Comparison of ENCODE assay signal across 12 cellular contexts in the genomic region with DNA sequence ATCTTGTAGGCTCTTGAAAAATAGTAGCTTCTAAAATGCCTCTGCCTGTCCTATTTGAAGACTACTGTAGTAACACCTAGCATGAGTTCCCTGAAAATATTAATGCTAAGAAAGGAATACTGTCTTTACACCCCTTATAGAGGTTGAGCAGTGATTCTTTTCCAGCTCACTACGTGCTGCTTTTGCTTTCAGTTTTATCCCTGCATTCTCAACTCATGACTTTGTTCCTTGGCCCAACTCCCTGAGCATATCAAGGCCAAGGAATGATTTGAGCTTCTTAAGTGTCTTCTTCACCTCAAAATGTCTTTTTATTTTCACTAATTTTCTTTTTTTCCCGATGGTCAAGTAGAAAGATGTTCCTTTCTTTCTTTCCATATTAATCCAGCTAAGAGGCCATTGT. TPM values are rescaled to one million over a fixed set of nuclear protein-coding genes. Genes with fewer than 3 reads are reported as not detected.
DNase-seq lines count a peak whose midpoint lies in the region; ATAC-seq and TF ChIP-seq lines count a peak whose summit lies in the region.
"Had no signal": no experiment of that assay in that cellular context is flagged by ENCODE, and none has a peak within 500 bp of the region (broad histone marks: within the 10 kb centered on the region; RNA-seq: fewer than 3 reads in every experiment).

No MANE protein-coding gene starts in this region.

- TF ChIP-seq POLR2A in heart left ventricle (IDR thresholded peaks at IDR 0.05) = no peak

- no peak overlapping the region for H2AK5ac ChIP-seq in neuronal stem cell (ENCODE audit: low read depth, low read length)

- H2BK12ac ChIP-seq in neuronal stem cell (ENCODE audit: low read length) = no peak overlapping the region

- H2BK5ac ChIP-seq in neuronal stem cell (ENCODE audit: low read length) = no peak overlapping the region

- H3K4me1 Mint-ChIP-seq in T-helper 17 cell = peaks cover 8% of the 10 kb centered on the region

- intact Hi-C loops in heart left ventricle (cut with DNase I) = no loop called here

- H2AFZ ChIP-seq in neuronal stem cell (ENCODE audit: low read length) = no peak overlapping the region

- no peak overlapping the region for H3K23ac ChIP-seq in neuronal stem cell (ENCODE audit: low read depth, low read length, poor library complexity)

- peaks cover 46% of the 10 kb centered on the region for H3K27me3 Mint-ChIP-seq in T-helper 17 cell

- H4K91ac ChIP-seq in neuronal stem cell (ENCODE audit: low read depth, low read length, poor library complexity) = no peak overlapping the region

- no peak overlapping the region for H2BK15ac ChIP-seq in neuronal stem cell (ENCODE audit: low read length)

- peaks cover 5% of the 10 kb centered on the region for H3K36me3 Mint-ChIP-seq in T-helper 17 cell (ENCODE audit: low read depth)

- peak overlapping the region in 6 of 12 donors; percentile 17 to 87 (median 34) for H3K27ac ChIP-seq in heart left ventricle
- no peak overlapping the region for H3K27ac ChIP-seq in neuronal stem cell (replicated peaks; ENCODE audit: low read length)
- H3K27ac ChIP-seq: epithelial cell of prostate had no signal

- ATAC-seq in T-helper 17 cell = no peak
- ATAC-seq in heart left ventricle = peak in 3 of 4 donors; percentile 39 to 69 (median 59)
- ATAC-seq in HG03469 (IDR thresholded peaks at IDR 0.05; ENCODE audit: unreplicated experiment) = no peak

- H3K36me3 ChIP-seq in heart left ventricle (no peaks in the 10 kb centered on the region), neuronal stem cell (replicated peaks in 1 of 2; ENCODE audit: control insufficient read depth in 2 of 2, insufficient read depth in 2 of 2, low read length in 2 of 2) (no peaks in the 10 kb centered on the region)

- H3K4me2 ChIP-seq in neuronal stem cell (ENCODE audit: insufficient read depth, low read length, poor library complexity, severe bottlenecking) = no peak overlapping the region

- no peak overlapping the region for H2BK120ac ChIP-seq in neuronal stem cell (ENCODE audit: low read depth, low read length)

- no peak overlapping the region for H3K18ac ChIP-seq in neuronal stem cell (ENCODE audit: low read length)

- no peak overlapping the region for H3K4ac ChIP-seq in neuronal stem cell (ENCODE audit: low read length)

- H3K27ac Mint-ChIP-seq in T-helper 17 cell = no peak overlapping the region

- H3K79me1 ChIP-seq in neuronal stem cell (ENCODE audit: low read depth, low read length) = no peaks in the 10 kb centered on the region

- peak overlapping the region in 7 of 12 donors; percentile 12 to 38 (median 24) for H3K4me3 ChIP-seq in heart left ventricle
- no peak overlapping the region for H3K4me3 ChIP-seq in skeletal muscle cell (ENCODE audit: low read depth, low read length)
- no peak overlapping the region for H3K4me3 ChIP-seq in neuronal stem cell (ENCODE audit: low read length in 2 of 2)

- DNase-seq in Daoy (ENCODE audit: low read depth) (peak; percentile 46), T-helper 17 cell (no peak), heart left ventricle (no peak), skeletal muscle cell (ENCODE audit: low read depth) (peak; percentile 37), neuronal stem cell (ENCODE audit: low spot score) (no peak), HuH-7.5 (ENCODE audit: low spot score) (no peak)
- DNase-seq in NK-92 treated with Interleukin-12 subunit alpha and Interleukin-12 subunit beta, amount 100 ng/mL, for 24 hours (lab: John Stamatoyannopoulos, UW) = no peak
- DNase-seq: activated T-cell treated with anti-CD3 and anti-CD28 coated beads for 4 hours; DMS53; stimulated activated CD8-positive, alpha-beta memory T cell treated with anti-CD3 and anti-CD28 coated beads, Interleukin-4, amount 100 ng/mL, for 48 hours had no signal

- H3K4me3 Mint-ChIP-seq in T-helper 17 cell = peak overlapping the region; percentile 80

- WGBS in heart left ventricle, 4 donors = 53 to 78% (median 67%) methylated on average over 2 of the region's 2 CpGs
- WGBS in neuronal stem cell (ENCODE audit: extremely low coverage in 2 of 2, insufficient read length in 2 of 2, insufficient replicate concordance in 1 of 2), 2 donors = no CpG with 5 or more reads among the region's 2 CpGs

- H3K27me3 ChIP-seq in heart left ventricle = no peaks in the 10 kb centered on the region
- no peaks in the 10 kb centered on the region for H3K27me3 ChIP-seq in neuronal stem cell (ENCODE audit: control insufficient read depth in 3 of 3, insufficient read depth in 3 of 3, low read depth in 1 of 3, low read length in 3 of 3)

- H3K4me1 ChIP-seq in heart left ventricle (peaks cover 0 to 42% (median 0%) of the 10 kb centered on the region in 12 donors), neuronal stem cell (ENCODE audit: control insufficient read depth in 2 of 2, insufficient read depth in 1 of 2, low read depth in 1 of 2, low read length in 2 of 2) (peaks cover 0 to 4% of the 10 kb centered on the region in 2 donors)

- H3K9me3 ChIP-seq in T-helper 17 cell (ENCODE audit: control insufficient read depth, low read length, poor library complexity, severe bottlenecking) (no peaks in the 10 kb centered on the region), heart left ventricle (no peaks in the 10 kb centered on the region), neuronal stem cell (replicated peaks in 1 of 2; ENCODE audit: control insufficient read depth in 2 of 2, insufficient read depth in 1 of 2, low read depth in 1 of 2, low read length in 2 of 2) (no peaks in the 10 kb centered on the region)

- no peak overlapping the region for H3K9ac ChIP-seq in neuronal stem cell (ENCODE audit: low read depth, low read length, poor library complexity)

- H3K14ac ChIP-seq in neuronal stem cell (ENCODE audit: low read length) = no peak overlapping the region

- no peak for TF ChIP-seq CTCF in heart left ventricle (IDR thresholded peaks at IDR 0.05)

- H4K8ac ChIP-seq in neuronal stem cell (ENCODE audit: low read depth, low read length) = no peak overlapping the region

RNA-seq across cellular contexts. Expression of gene P2RY13, which starts 16.5 kb away (rescaled TPM):
- total RNA-seq in Daoy (2014; rRNA removed; shearing (Covaris generic)) = not detected in 2 replicates
- total RNA-seq in T-helper 17 cell = under 1 TPM; 0.26 to 0.82 TPM
- 1 to 10 TPM in 2 of 9 donors, under 1 TPM in 7; 0.23 to 7.3 (median 0.50) TPM for total RNA-seq in heart left ventricle
- polyA plus RNA-seq in heart left ventricle = under 1 TPM; 0.25 to 0.30 TPM
- polyA plus RNA-seq in neuronal stem cell (2013, experiment 1 of 2) = not detected
- not detected for polyA plus RNA-seq in neuronal stem cell (2013, experiment 2 of 2)

RNA-seq across cellular contexts. Expression of gene GPR87, which starts 29.2 kb away (rescaled TPM):
- total RNA-seq in Daoy (2014; rRNA removed; shearing (Covaris generic)) = 0.40 and 0.77 TPM in 2 replicates
- total RNA-seq in T-helper 17 cell (not detected), heart left ventricle (not detected)
- not detected for polyA plus RNA-seq in heart left ventricle
- 0.03 TPM for polyA plus RNA-seq in neuronal stem cell (2013, experiment 1 of 2)
- not detected for polyA plus RNA-seq in neuronal stem cell (2013, experiment 2 of 2)

RNA-seq across cellular contexts. Expression of gene P2RY12, which starts 38.7 kb away (rescaled TPM):
- not detected in 2 replicates for total RNA-seq in Daoy (2014; rRNA removed; shearing (Covaris generic))
- total RNA-seq in T-helper 17 cell = 10 to 100 TPM in 1 of 2 donors, under 1 TPM in 1; 0.62 to 19.8 TPM
- 1 to 10 TPM in 3 of 9 donors, under 1 TPM in 6; 0.40 to 3.4 (median 0.84) TPM for total RNA-seq in heart left ventricle
- under 1 TPM; 0.26 to 0.34 TPM for polyA plus RNA-seq in heart left ventricle
- not detected for polyA plus RNA-seq in neuronal stem cell (2013, experiment 1 of 2)
- polyA plus RNA-seq in neuronal stem cell (2013, experiment 2 of 2) = not detected

Comparison
In these comparisons a context has a peak if more than half of its experiments do, and no peak if none do; other contexts are left out.
1. DNase-seq: peak in Daoy (single experiment) and skeletal muscle cell (single experiment); none in T-helper 17 cell (0 of 3), heart left ventricle (0 of 5), neuronal stem cell (single experiment), HuH-7.5 (single experiment) and NK-92 treated with Interleukin-12 subunit alpha and Interleukin-12 subunit beta, amount 100 ng/mL, for 24 hours (single experiment).
2. ATAC-seq: peak in heart left ventricle (3 of 4); none in T-helper 17 cell (single experiment) and HG03469 (single experiment).
3. H3K4me3 ChIP-seq: peak in heart left ventricle (7 of 12); none in skeletal muscle cell (single experiment) and neuronal stem cell (0 of 2).